8 cellular contexts compared by ENCODE assay signal in genomic region chr22:18110944-18111758, GRCh38. TPM values are rescaled to one million over a fixed set of nuclear protein-coding genes. Genes with fewer than 3 reads are reported as not detected.
A peak's percentile ranks its signal among the peaks of the same experiment; 100 is the strongest.
DNase-seq lines count a peak whose midpoint lies in the region; ATAC-seq and TF ChIP-seq lines count a peak whose summit lies in the region.

No MANE protein-coding gene starts in this region.

- 22 to 29% methylated on average over 40 to 41 of the region's 41 CpGs for WGBS in esophagus, 2 donors

- H3F3A ChIP-seq in PC-3 (ENCODE audit: low read length, unreplicated experiment), result no peaks in the 10 kb centered on the region

- H3K27me3 Mint-ChIP-seq in neural crest cell (ENCODE audit: low read depth), result peaks cover 25% of the 10 kb centered on the region

- H3K9me3 ChIP-seq in PC-3 (ENCODE audit: low read length) (no peaks in the 10 kb centered on the region), esophagus (ENCODE audit: control insufficient read depth in 2 of 2, insufficient read depth in 1 of 2, low read depth in 1 of 2, low read length in 1 of 2) (no peaks in the 10 kb centered on the region)

- no peaks in the 10 kb centered on the region for H4K20me1 ChIP-seq in PC-3 (ENCODE audit: low read length)

- H3K36me3 ChIP-seq in PC-3 (ENCODE audit: low read depth, low read length) (no peaks in the 10 kb centered on the region), esophagus (ENCODE audit: control insufficient read depth in 2 of 2, insufficient read depth in 2 of 2, low read length in 1 of 2) (no peaks in the 10 kb centered on the region)

- H3K27me3 ChIP-seq in PC-3 (ENCODE audit: low read length) (no peaks in the 10 kb centered on the region), esophagus (ENCODE audit: control insufficient read depth in 1 of 2, insufficient read depth in 2 of 2, low read length in 2 of 2) (no peaks in the 10 kb centered on the region)

- H3K4me3 ChIP-seq in AG09309 (ENCODE audit: control insufficient read depth, low read depth, low read length) (peak overlapping the region; percentile 39), PC-3 (ENCODE audit: low read length) (peak overlapping the region; percentile 63), esophagus (ENCODE audit: low read depth in 1 of 2, low read length in 2 of 2) (peak overlapping the region; percentile 33 to 48)

- DNase-seq in AG09309 (ENCODE audit: low read depth) (no peak), PC-3 (no peak), neural crest cell (ENCODE audit: low read depth, low spot score) (no peak), MV-4-11 (lab: John Stamatoyannopoulos, UW) (no peak), SKM-1 (lab: John Stamatoyannopoulos, UW; ENCODE audit: unreplicated experiment) (no peak), NCI-H748 treated with DMSO at 0.1 percent for 48 hours (lab: John Stamatoyannopoulos, UW) (no peak)

- H3K4me2 ChIP-seq in PC-3 (ENCODE audit: low read length), result peak overlapping the region; percentile 91

- BruUV-seq in PC-3 (replicated peaks; lab: Mats Ljungman, UMichigan), result no TSS peak

- ATAC-seq in PC-3 (no peak; the same call in 1 of the 2 replicates), HG03520 (IDR thresholded peaks at IDR 0.05; ENCODE audit: unreplicated experiment) (no peak)

- no peaks in the 10 kb centered on the region for H3K36me3 Mint-ChIP-seq in neural crest cell (ENCODE audit: low read depth)

- POLR2A ChIA-PET in PC-3 (lab: Charles Lee; ENCODE audit: unreplicated experiment), result interaction anchor here (0.6 kb wide), 1 partner anchor 123 kb away, joined by 3 read pairs; no protein-coding TSS in a partner anchor

- H2AFZ ChIP-seq in PC-3 (ENCODE audit: low read length), result peak overlapping the region; percentile 76; the same call in 1 of the 2 replicates

- no peaks in the 10 kb centered on the region for H3K4me1 ChIP-seq in PC-3 (ENCODE audit: insufficient read depth, low read length)
- H3K4me1 ChIP-seq in esophagus (ENCODE audit: control insufficient read depth in 2 of 2, insufficient read depth in 2 of 2, low read length in 1 of 2), result peaks cover 0 to 3% of the 10 kb centered on the region in 2 donors

- no peak for TF ChIP-seq CTCF in AG09309 (IDR thresholded peaks at IDR 0.05; ENCODE audit: control insufficient read depth, insufficient read depth, low read depth, low read length, missing control alignments)
- TF ChIP-seq CTCF in PC-3 (conservative IDR thresholded peaks at IDR 0.05; ENCODE audit: low read depth, low read length), result no peak
- no peak for TF ChIP-seq CTCF in neural crest cell (conservative IDR thresholded peaks at IDR 0.05)

- H3K27ac Mint-ChIP-seq in neural crest cell (ENCODE audit: unreplicated experiment), result no peak overlapping the region

- H3K27ac ChIP-seq in PC-3 (ENCODE audit: low read length) (no peak overlapping the region), esophagus (ENCODE audit: low read depth in 2 of 2, low read length in 1 of 2) (no peak overlapping the region)

- intact Hi-C loops in PC-3 (cut with micrococcal nuclease), result no loop called here

- peak overlapping the region; percentile 51 for H3K4me3 Mint-ChIP-seq in neural crest cell

- CTCF ChIA-PET in PC-3 (lab: Charles Lee), result no interaction called here

- H3K4me1 Mint-ChIP-seq in neural crest cell, result peaks cover 9% of the 10 kb centered on the region

- H3K9me2 ChIP-seq in PC-3 (replicated peaks; ENCODE audit: low read length), result no peaks in the 10 kb centered on the region

- H3K9me3 Mint-ChIP-seq in neural crest cell, result no peaks in the 10 kb centered on the region

- H3K9ac ChIP-seq in PC-3 (ENCODE audit: low read length), result no peak overlapping the region

- no peaks in the 10 kb centered on the region for H3K79me2 ChIP-seq in PC-3 (ENCODE audit: low read length)

RNA-seq across cellular contexts. Expression of gene TUBA8, which starts 0.5 kb away (rescaled TPM):
- total RNA-seq in PC-3 (2014; rRNA removed) (1.6 and 1.9 TPM in 2 replicates), neural crest cell (2.0 and 2.8 TPM in 2 replicates)
- under 1 TPM; 0.89 to 0.98 TPM for polyA plus RNA-seq in esophagus

RNA-seq across cellular contexts. Expression of gene PEX26, which starts 33.4 kb away (rescaled TPM):
- total RNA-seq in PC-3 (2014; rRNA removed) (30.6 and 51.3 TPM in 2 replicates), neural crest cell (44.9 and 46.0 TPM in 2 replicates)
- 10 to 100 TPM; 13.5 to 15.0 TPM for polyA plus RNA-seq in esophagus

RNA-seq across cellular contexts. Expression of gene USP18, which starts 38.8 kb away (rescaled TPM):
- total RNA-seq in PC-3 (2014; rRNA removed) (9.8 and 12.2 TPM in 2 replicates), neural crest cell (2.1 and 2.2 TPM in 2 replicates)
- polyA plus RNA-seq in esophagus, result 1 to 10 TPM; 3.3 to 3.4 TPM
